In the genomic region with DNA sequence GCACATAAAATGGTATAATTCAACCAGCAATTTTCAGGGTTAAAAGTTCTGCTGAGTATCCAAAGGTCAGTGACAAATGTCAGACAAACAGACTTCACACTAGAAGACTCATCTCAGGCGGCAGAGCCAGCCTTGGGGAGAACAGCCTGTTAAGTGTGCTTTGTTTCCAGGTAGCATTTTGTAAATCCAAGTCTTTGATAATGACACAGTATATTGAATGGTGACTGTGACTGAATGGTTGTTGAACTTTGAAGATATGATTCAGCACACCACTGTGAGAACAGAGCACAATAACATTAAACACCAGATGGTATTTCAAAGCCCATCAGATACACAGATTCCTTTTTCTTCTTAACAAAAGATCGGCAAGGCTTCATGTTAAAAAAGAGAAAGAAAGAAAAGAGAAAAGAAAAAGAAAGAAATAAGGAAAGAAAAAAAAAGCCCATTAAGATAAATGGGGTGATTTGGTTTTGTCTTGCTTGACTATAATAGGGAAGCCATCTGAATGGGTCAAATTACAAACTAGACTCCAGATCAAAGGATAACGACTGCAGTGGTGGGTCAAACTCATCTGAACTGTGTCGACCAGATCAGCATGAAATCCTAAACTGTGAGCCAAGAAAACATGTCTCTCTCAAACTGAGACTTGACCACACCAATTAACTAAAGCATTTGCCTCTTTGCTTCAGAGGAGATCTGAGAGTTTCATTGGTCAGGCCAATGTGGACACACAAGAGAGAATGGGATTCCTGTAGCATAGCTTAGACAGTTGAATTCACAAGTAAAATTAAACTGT, we compare ENCODE assay signal across 14 cellular contexts.
A peak's percentile ranks its signal among the peaks of the same experiment; 100 is the strongest.
DNase-seq lines count a peak whose midpoint lies in the region; ATAC-seq and TF ChIP-seq lines count a peak whose summit lies in the region.
"Had no signal": no experiment of that assay in that cellular context is flagged by ENCODE, and none has a peak within 500 bp of the region (broad histone marks: within the 10 kb centered on the region; RNA-seq: fewer than 3 reads in every experiment).

No MANE protein-coding gene starts in this region.

- H3K9ac ChIP-seq in endodermal cell (ENCODE audit: extremely low read depth, low read length, poor library complexity, severe bottlenecking) (no peak overlapping the region), neuronal stem cell (ENCODE audit: low read depth, low read length, poor library complexity) (no peak overlapping the region)

- no peaks in the 10 kb centered on the region for H3K79me1 ChIP-seq in neuronal stem cell (ENCODE audit: low read depth, low read length)

- no peak for ATAC-seq in GM21619 (IDR thresholded peaks at IDR 0.05; ENCODE audit: unreplicated experiment)
- ATAC-seq: naive thymus-derived CD8-positive, alpha-beta T cell had no signal

- no peak overlapping the region for H3K14ac ChIP-seq in neuronal stem cell (ENCODE audit: low read length)

- H3K18ac ChIP-seq in neuronal stem cell (ENCODE audit: low read length): no peak overlapping the region

- H3K4me1 ChIP-seq in HAP-1: peaks cover 39% of the 10 kb centered on the region
- peaks cover 14% of the 10 kb centered on the region for H3K4me1 ChIP-seq in endodermal cell (ENCODE audit: control insufficient read depth, insufficient read depth, low read length)
- peaks cover 16 to 37% of the 10 kb centered on the region in 2 donors for H3K4me1 ChIP-seq in neuronal stem cell (ENCODE audit: control insufficient read depth in 2 of 2, insufficient read depth in 1 of 2, low read depth in 1 of 2, low read length in 2 of 2)
- H3K4me1 ChIP-seq: colonic mucosa had no signal

- H2AK5ac ChIP-seq in neuronal stem cell (ENCODE audit: low read depth, low read length): no peak overlapping the region

- no peak overlapping the region for H3K4me3 ChIP-seq in HAP-1
- no peak overlapping the region for H3K4me3 ChIP-seq in endodermal cell (ENCODE audit: low read length)
- no peak overlapping the region for H3K4me3 ChIP-seq in neuronal stem cell (ENCODE audit: low read length in 2 of 2)
- H3K4me3 ChIP-seq: colonic mucosa had no signal

- TF ChIP-seq CTCF in endodermal cell (conservative IDR thresholded peaks at IDR 0.05): no peak

- H3K23ac ChIP-seq in neuronal stem cell (ENCODE audit: low read depth, low read length, poor library complexity): no peak overlapping the region

- peaks cover 28% of the 10 kb centered on the region for H3K4me1 Mint-ChIP-seq in endodermal cell
- H3K4me1 Mint-ChIP-seq: activated naive CD8-positive, alpha-beta T cell treated with anti-CD3 and anti-CD28 coated beads, Interleukin-2, amount 10 ng/mL, durations not matched to agents 7 days and 5 days had no signal

- no peak overlapping the region for H4K91ac ChIP-seq in neuronal stem cell (ENCODE audit: low read depth, low read length, poor library complexity)

- H3K4ac ChIP-seq in neuronal stem cell (ENCODE audit: low read length): no peak overlapping the region

- 21 to 62% methylated on average over 2 to 4 of the region's 4 CpGs for WGBS in endodermal cell (ENCODE audit: insufficient coverage in 1 of 2, insufficient read length in 1 of 2), 2 experiments
- no CpG with 5 or more reads among the region's 4 CpGs for WGBS in neuronal stem cell (ENCODE audit: extremely low coverage in 2 of 2, insufficient read length in 2 of 2, insufficient replicate concordance in 1 of 2), 2 donors

- H3K36me3 ChIP-seq in HAP-1 (replicated peaks): no peaks in the 10 kb centered on the region
- H3K36me3 ChIP-seq in endodermal cell (ENCODE audit: control insufficient read depth, insufficient read depth, low read length): no peaks in the 10 kb centered on the region
- no peaks in the 10 kb centered on the region for H3K36me3 ChIP-seq in neuronal stem cell (replicated peaks in 1 of 2; ENCODE audit: control insufficient read depth in 2 of 2, insufficient read depth in 2 of 2, low read length in 2 of 2)
- H3K36me3 ChIP-seq: colonic mucosa had no signal

- no peaks in the 10 kb centered on the region for H3K9me3 Mint-ChIP-seq in endodermal cell

- no peaks in the 10 kb centered on the region for H3K9me3 ChIP-seq in HAP-1
- H3K9me3 ChIP-seq in endodermal cell (ENCODE audit: control insufficient read depth, low read length): no peaks in the 10 kb centered on the region
- H3K9me3 ChIP-seq in neuronal stem cell (replicated peaks in 1 of 2; ENCODE audit: control insufficient read depth in 2 of 2, insufficient read depth in 1 of 2, low read depth in 1 of 2, low read length in 2 of 2): no peaks in the 10 kb centered on the region
- H3K9me3 ChIP-seq: colonic mucosa had no signal

- H2BK12ac ChIP-seq in neuronal stem cell (ENCODE audit: low read length): no peak overlapping the region

- no peak overlapping the region for H4K8ac ChIP-seq in neuronal stem cell (ENCODE audit: low read depth, low read length)

- DNase-seq in HAP-1 (ENCODE audit: low spot score in 2 of 2) (peak; percentile 34 to 60), NCI-H345 treated with DMSO at 0.1 percent for 48 hours (lab: John Stamatoyannopoulos, UW; ENCODE audit: unreplicated experiment) (peak; percentile 9), endodermal cell (no peak), neuronal stem cell (ENCODE audit: low spot score) (peak; percentile 33), NCI-H2107 (lab: John Stamatoyannopoulos, UW) (no peak), DMS114 treated with DMSO at 0.1 percent for 48 hours (lab: John Stamatoyannopoulos, UW; ENCODE audit: unreplicated experiment) (no peak), HK-2 (ENCODE audit: unreplicated experiment) (no peak)
- DNase-seq: activated naive CD8-positive, alpha-beta T cell treated with anti-CD3 and anti-CD28 coated beads, Interleukin-2, amount 10 ng/mL, durations not matched to agents 7 days and 5 days; colonic mucosa; naive thymus-derived CD8-positive, alpha-beta T cell; NCI-H526 treated with DMSO at 0.1 percent for 48 hours had no signal

- H2BK15ac ChIP-seq in neuronal stem cell (ENCODE audit: low read length): no peak overlapping the region

- peak overlapping the region; percentile 81 for H3K27ac ChIP-seq in endodermal cell (ENCODE audit: low read depth, low read length)
- peak overlapping the region; percentile 37 for H3K27ac ChIP-seq in neuronal stem cell (replicated peaks; ENCODE audit: low read length)
- H3K27ac ChIP-seq: C4-2B, colonic mucosa, HL-60 had no signal

- in situ Hi-C loops in HAP-1 (cut with MboI; ENCODE audit: low sequenced_read_pairs): no loop called here

- H3K27me3 ChIP-seq in HAP-1 (ENCODE audit: low read depth): no peaks in the 10 kb centered on the region
- no peaks in the 10 kb centered on the region for H3K27me3 ChIP-seq in endodermal cell (ENCODE audit: control insufficient read depth, insufficient read depth, low read length, poor library complexity, severe bottlenecking)
- no peaks in the 10 kb centered on the region for H3K27me3 ChIP-seq in neuronal stem cell (ENCODE audit: control insufficient read depth in 3 of 3, insufficient read depth in 3 of 3, low read depth in 1 of 3, low read length in 3 of 3)
- H3K27me3 ChIP-seq: colonic mucosa had no signal

- H3K4me3 Mint-ChIP-seq in endodermal cell: no peak overlapping the region
- H3K4me3 Mint-ChIP-seq: activated naive CD8-positive, alpha-beta T cell treated with anti-CD3 and anti-CD28 coated beads, Interleukin-2, amount 10 ng/mL, durations not matched to agents 7 days and 5 days; naive thymus-derived CD8-positive, alpha-beta T cell had no signal

- H2AFZ ChIP-seq in neuronal stem cell (ENCODE audit: low read length): no peak overlapping the region

- H3K27me3 Mint-ChIP-seq in endodermal cell (ENCODE audit: insufficient read depth): no peaks in the 10 kb centered on the region
- H3K27me3 Mint-ChIP-seq: activated naive CD8-positive, alpha-beta T cell treated with anti-CD3 and anti-CD28 coated beads, Interleukin-2, amount 10 ng/mL, durations not matched to agents 7 days and 5 days had no signal

- no peak overlapping the region for H3K27ac Mint-ChIP-seq in endodermal cell
- H3K27ac Mint-ChIP-seq: activated naive CD8-positive, alpha-beta T cell treated with anti-CD3 and anti-CD28 coated beads, Interleukin-2, amount 10 ng/mL, durations not matched to agents 7 days and 5 days; naive thymus-derived CD8-positive, alpha-beta T cell had no signal

- no peak overlapping the region for H2BK5ac ChIP-seq in neuronal stem cell (ENCODE audit: low read length)

- H3K4me2 ChIP-seq in neuronal stem cell (ENCODE audit: insufficient read depth, low read length, poor library complexity, severe bottlenecking): no peak overlapping the region

- no peaks in the 10 kb centered on the region for H3K36me3 Mint-ChIP-seq in endodermal cell (ENCODE audit: low read depth)
- H3K36me3 Mint-ChIP-seq: activated naive CD8-positive, alpha-beta T cell treated with anti-CD3 and anti-CD28 coated beads, Interleukin-2, amount 10 ng/mL, durations not matched to agents 7 days and 5 days; naive thymus-derived CD8-positive, alpha-beta T cell had no signal

- no peak overlapping the region for H2BK120ac ChIP-seq in neuronal stem cell (ENCODE audit: low read depth, low read length)

Comparison
In these comparisons a context has a peak if more than half of its experiments do, and no peak if none do; other contexts are left out.
1. DNase-seq: peak in HAP-1 (2 of 2), NCI-H345 treated with DMSO at 0.1 percent for 48 hours (single experiment) and neuronal stem cell (single experiment); none in endodermal cell (single experiment), NCI-H2107 (single experiment), DMS114 treated with DMSO at 0.1 percent for 48 hours (single experiment) and HK-2 (single experiment).